32 cellular contexts compared by ENCODE assay signal in genomic region chr12:131445184-131445974, GRCh38.
DNase-seq lines count a peak whose midpoint lies in the region; ATAC-seq and TF ChIP-seq lines count a peak whose summit lies in the region.
"Had no signal": no experiment of that assay in that cellular context is flagged by ENCODE, and none has a peak within 500 bp of the region (broad histone marks: within the 10 kb centered on the region; RNA-seq: fewer than 3 reads in every experiment).

No MANE protein-coding gene starts in this region.

- H3K9ac ChIP-seq in mesendoderm (ENCODE audit: low read length), result no peak overlapping the region

- peaks cover 0 to 2% (median 0%) of the 10 kb centered on the region in 4 donors for H3K9me3 ChIP-seq in Peyer's patch
- H3K9me3 ChIP-seq: pancreas had no signal

- H3K4me1 Mint-ChIP-seq in WTC11, result peaks cover 18% of the 10 kb centered on the region
- H3K4me1 Mint-ChIP-seq: activated naive CD8-positive, alpha-beta T cell treated with anti-CD3 and anti-CD28 coated beads, Interleukin-2, amount 50 U/mL, for 24 hours; naive thymus-derived CD8-positive, alpha-beta T cell; T-helper 17 cell had no signal

- no peak overlapping the region for H4K5ac ChIP-seq in mesendoderm (ENCODE audit: low read length)

- ATAC-seq in WTC11 (no peak), HG02759 (IDR thresholded peaks at IDR 0.05; ENCODE audit: unreplicated experiment) (no peak)
- ATAC-seq: activated CD8-positive, alpha-beta T cell treated with anti-CD3 and anti-CD28 coated beads, Interleukin-2, amount 10 ng/mL, durations not matched to agents 7 days and 5 days; activated naive CD8-positive, alpha-beta T cell treated with anti-CD3 and anti-CD28 coated beads, Interleukin-2, amount 50 U/mL, for 24 hours; left lobe of liver; naive thymus-derived CD8-positive, alpha-beta T cell; SK-N-SH treated with all-trans-retinoic acid at 6 μM for 48 hours; T-helper 17 cell had no signal

- H3K36me3 Mint-ChIP-seq in WTC11, result no peaks in the 10 kb centered on the region
- H3K36me3 Mint-ChIP-seq: naive thymus-derived CD8-positive, alpha-beta T cell had no signal

- no peak overlapping the region for H3K4me3 Mint-ChIP-seq in WTC11
- H3K4me3 Mint-ChIP-seq: activated CD8-positive, alpha-beta T cell treated with anti-CD3 and anti-CD28 coated beads, Interleukin-2, amount 10 ng/mL, durations not matched to agents 7 days and 5 days; activated naive CD8-positive, alpha-beta T cell treated with anti-CD3 and anti-CD28 coated beads, Interleukin-2, amount 50 U/mL, for 24 hours; CD4-positive, alpha-beta T cell; naive thymus-derived CD8-positive, alpha-beta T cell; T-helper 17 cell had no signal

- CTCF ChIA-PET in WTC11 (lab: Charles Lee), result no interaction called here

- no peak overlapping the region for H3K27ac ChIP-seq in mesendoderm (ENCODE audit: low read depth, low read length)
- no peak overlapping the region for H3K27ac ChIP-seq in Peyer's patch
- H3K27ac ChIP-seq: esophagus squamous epithelium, hepatocyte, pancreas, skin epidermis, tibial nerve had no signal

- H3K79me2 ChIP-seq in mesendoderm (ENCODE audit: control insufficient read depth, insufficient read depth, low read length), result no peaks in the 10 kb centered on the region
- H3K79me2 ChIP-seq: hepatocyte had no signal

- H3K4ac ChIP-seq in mesendoderm (ENCODE audit: low read depth, low read length), result no peak overlapping the region

- H3K36me3 ChIP-seq in H7 (replicated peaks; ENCODE audit: control insufficient read depth, insufficient read depth, low read length), result no peaks in the 10 kb centered on the region
- H3K36me3 ChIP-seq in mesendoderm (ENCODE audit: control insufficient read depth, insufficient read depth, low read length), result no peaks in the 10 kb centered on the region
- H3K36me3 ChIP-seq in Peyer's patch, result no peaks in the 10 kb centered on the region
- H3K36me3 ChIP-seq: esophagus squamous epithelium, pancreas, tibial nerve had no signal

- no peak overlapping the region for H2BK5ac ChIP-seq in mesendoderm (ENCODE audit: low read length)

- no peak for TF ChIP-seq POLR2A in Peyer's patch (IDR thresholded peaks at IDR 0.05)

- H3K18ac ChIP-seq in mesendoderm (ENCODE audit: low read length), result no peak overlapping the region

- POLR2A ChIA-PET in WTC11 (lab: Charles Lee), result no interaction called here

- no peak overlapping the region for H2AK5ac ChIP-seq in mesendoderm (ENCODE audit: low read length)

- peak overlapping the region; percentile 3 for H3K56ac ChIP-seq in mesendoderm (ENCODE audit: low read length)

- no peaks in the 10 kb centered on the region for H3K79me1 ChIP-seq in mesendoderm (ENCODE audit: low read length)

- H3K4me2 ChIP-seq in mesendoderm (ENCODE audit: low read length), result no peak overlapping the region
- H3K4me2 ChIP-seq: hepatocyte had no signal

- H3K4me1 ChIP-seq in mesendoderm (ENCODE audit: control insufficient read depth, low read depth, low read length) (no peaks in the 10 kb centered on the region), Peyer's patch (no peaks in the 10 kb centered on the region)
- H3K4me1 ChIP-seq: esophagus squamous epithelium, pancreas, tibial nerve had no signal

- H4K8ac ChIP-seq in mesendoderm (ENCODE audit: low read depth, low read length), result no peak overlapping the region

- H2BK120ac ChIP-seq in mesendoderm (ENCODE audit: low read depth, low read length), result no peak overlapping the region

- H3K27ac Mint-ChIP-seq in WTC11, result no peak overlapping the region
- H3K27ac Mint-ChIP-seq: activated CD8-positive, alpha-beta T cell treated with anti-CD3 and anti-CD28 coated beads, Interleukin-2, amount 10 ng/mL, durations not matched to agents 7 days and 5 days; activated naive CD8-positive, alpha-beta T cell treated with anti-CD3 and anti-CD28 coated beads, Interleukin-2, amount 50 U/mL, for 24 hours; CD4-positive, alpha-beta T cell; T-helper 17 cell had no signal

- H3K27me3 Mint-ChIP-seq in WTC11 (ENCODE audit: low read depth), result no peaks in the 10 kb centered on the region
- H3K27me3 Mint-ChIP-seq: activated naive CD8-positive, alpha-beta T cell treated with anti-CD3 and anti-CD28 coated beads, Interleukin-2, amount 50 U/mL, for 24 hours; CD4-positive, alpha-beta T cell; T-helper 17 cell had no signal

- no peak overlapping the region for H3K23ac ChIP-seq in mesendoderm (ENCODE audit: low read length)

- H2BK15ac ChIP-seq in mesendoderm (replicated peaks; ENCODE audit: low read depth), result no peak overlapping the region

- H3K9me3 Mint-ChIP-seq in WTC11, result no peaks in the 10 kb centered on the region
- H3K9me3 Mint-ChIP-seq: activated naive CD8-positive, alpha-beta T cell treated with anti-CD3 and anti-CD28 coated beads, Interleukin-2, amount 50 U/mL, for 24 hours had no signal

- no CpG with 5 or more reads among the region's 16 CpGs for WGBS in mesendoderm (ENCODE audit: extremely low coverage, insufficient coverage, low lambda C conversion rate)

- no peak for TF ChIP-seq CTCF in WTC11 (IDR thresholded peaks at IDR 0.05)
- TF ChIP-seq CTCF in Peyer's patch (IDR thresholded peaks at IDR 0.05), result no peak

- H3K27me3 ChIP-seq in H7 (ENCODE audit: control insufficient read depth, insufficient read depth, low read length) (no peaks in the 10 kb centered on the region; the same call in 1 of the 2 replicates), mesendoderm (ENCODE audit: insufficient read depth, low read length, poor library complexity) (no peaks in the 10 kb centered on the region), Peyer's patch (no peaks in the 10 kb centered on the region)
- H3K27me3 ChIP-seq: hepatocyte, pancreas, tibial nerve had no signal

- H3K4me3 ChIP-seq in H7 (ENCODE audit: insufficient read depth, low read depth, low read length), result no peak overlapping the region
- H3K4me3 ChIP-seq in mesendoderm (ENCODE audit: low read length), result no peak overlapping the region
- no peak overlapping the region for H3K4me3 ChIP-seq in Peyer's patch
- H3K4me3 ChIP-seq: esophagus squamous epithelium, hepatocyte, pancreas, skin epidermis, tibial nerve had no signal

- DNase-seq in ELF-1 (ENCODE audit: low read depth, low spot score) (peak; percentile 47), H7 (peak; percentile 75), WTC11 (ENCODE audit: low spot score) (no peak), mesendoderm (peak; percentile 15), NCI-H510A treated with DMSO at 0.1 percent for 48 hours (lab: John Stamatoyannopoulos, UW) (no peak), GDM1 (lab: John Stamatoyannopoulos, UW) (no peak), Peyer's patch (no peak)
- DNase-seq: activated CD4-positive, alpha-beta T cell treated with anti-CD3 and anti-CD28 coated beads for 1 hour; activated CD8-positive, alpha-beta T cell treated with anti-CD3 and anti-CD28 coated beads, Interleukin-2, amount 10 ng/mL, durations not matched to agents 7 days and 5 days; activated gamma-delta T cell treated with Interleukin-2 at 50 U/mL for 16 hours; activated naive CD8-positive, alpha-beta T cell treated with anti-CD3 and anti-CD28 coated beads, Interleukin-2, amount 50 U/mL, for 24 hours; caudate nucleus; CD4-positive, alpha-beta T cell; cortex of kidney; esophagus squamous epithelium; foreskin melanocyte; IMR-90; naive thymus-derived CD8-positive, alpha-beta T cell; NCI-H1105; NCI-H1930; NCI-H345; OCI-M1; pancreas; retina; stimulated activated CD8-positive, alpha-beta memory T cell treated with anti-CD3 and anti-CD28 coated beads, Interleukin-4, amount 100 ng/mL, for 48 hours; T-helper 17 cell had no signal

TF ChIP-seq in WTC11, 78 proteins besides CTCF, POLR2A, EP300 and RAD21:
- TF ChIP-seq PRRX2 (CRISPR knock-in tag; IDR thresholded peaks at IDR 0.05) (no peak), USF2 (CRISPR knock-in tag; IDR thresholded peaks at IDR 0.05) (peak; percentile 44; the same call in 1 of the 2 replicates)

Comparison
In these comparisons a context has a peak if more than half of its experiments do, and no peak if none do; other contexts are left out.
1. DNase-seq: peak in ELF-1 (single experiment), H7 (single experiment) and mesendoderm (single experiment); none in WTC11 (single experiment), NCI-H510A treated with DMSO at 0.1 percent for 48 hours (single experiment), GDM1 (single experiment) and Peyer's patch (0 of 3).